27 cellular contexts compared by ENCODE assay signal in the genomic region with DNA sequence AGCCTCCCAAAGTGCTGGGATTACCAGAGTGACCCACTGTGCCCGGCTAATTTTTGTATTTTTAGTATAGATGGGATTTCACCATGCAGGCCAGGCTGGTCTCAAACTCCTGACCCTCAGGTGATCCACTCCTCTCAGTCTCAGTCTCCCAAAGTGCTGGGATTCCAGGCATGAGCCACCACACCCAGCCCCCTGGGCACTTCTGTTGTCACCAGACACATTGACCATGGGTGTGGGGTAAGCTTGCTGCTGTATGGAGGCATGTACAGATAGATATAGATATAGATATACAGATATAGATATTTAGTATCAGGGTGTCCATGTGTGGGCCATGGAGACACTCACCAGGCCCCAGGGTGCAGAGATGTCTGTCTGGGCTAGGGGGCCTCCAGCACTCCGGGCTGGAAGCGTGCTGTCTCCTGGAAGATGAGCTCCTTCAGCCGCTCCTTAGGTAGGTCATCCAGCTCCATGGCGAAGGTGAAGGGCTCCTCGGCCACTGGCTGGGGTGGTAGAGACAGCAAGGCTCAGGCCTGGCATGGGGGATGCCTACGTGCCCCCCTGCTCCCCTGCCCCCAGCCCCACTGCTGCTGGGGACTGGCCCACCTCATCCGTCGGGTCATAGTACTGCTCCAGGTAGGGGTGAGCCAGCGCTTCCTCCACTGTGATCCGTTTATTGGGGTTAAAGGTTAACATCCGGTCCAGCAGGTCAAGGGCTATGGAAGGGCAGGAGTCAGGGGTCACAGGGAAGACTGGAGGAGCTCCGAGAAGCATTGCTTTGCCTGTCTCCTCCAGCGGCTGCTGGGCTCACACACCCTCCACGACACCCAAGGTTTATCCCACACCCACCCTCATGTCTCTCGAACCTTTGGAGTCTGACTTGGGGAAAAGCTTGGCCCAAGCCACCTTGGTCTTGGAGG. TPM values are rescaled to one million over a fixed set of nuclear protein-coding genes. Genes with fewer than 3 reads are reported as not detected.
DNase-seq lines count a peak whose midpoint lies in the region; ATAC-seq, FAIRE-seq and TF ChIP-seq lines count a peak whose summit lies in the region.
"Had no signal": no experiment of that assay in that cellular context is flagged by ENCODE, and none has a peak within 500 bp of the region (broad histone marks: within the 10 kb centered on the region; RNA-seq: fewer than 3 reads in every experiment).

No MANE protein-coding gene starts in this region.

- no peak overlapping the region for H3K4ac ChIP-seq in trophoblast cell (ENCODE audit: low read depth, low read length)

- H3K4me3 ChIP-seq in duodenal mucosa (ENCODE audit: low read depth in 1 of 2, low read length in 2 of 2) (no peak overlapping the region), trophoblast cell (ENCODE audit: low read depth, low read length) (no peak overlapping the region)
- H3K4me3 ChIP-seq: BLaER1 treated with 17β-estradiol and CSF1 and Interleukin-3, amounts not matched to agents 10 nM and 100 nM; GM23248 had no signal

- no CpG with 5 or more reads among the region's 16 CpGs for WGBS in trophoblast cell (ENCODE audit: extremely low coverage, insufficient coverage, insufficient read length)

- H3K4me2 ChIP-seq in trophoblast cell (ENCODE audit: low read length): no peak overlapping the region
- H3K4me2 ChIP-seq: BLaER1 treated with 17β-estradiol and CSF1 and Interleukin-3, amounts not matched to agents 10 nM and 100 nM; SK-N-SH had no signal

- no peaks in the 10 kb centered on the region for H3K9me3 Mint-ChIP-seq in activated naive CD4-positive, alpha-beta T cell treated with anti-CD3 and anti-CD28 coated beads, Interleukin-2, amount 10 ng/mL, durations not matched to agents 7 days and 5 days
- no peaks in the 10 kb centered on the region for H3K9me3 Mint-ChIP-seq in activated CD8-positive, alpha-beta T cell treated with anti-CD3 and anti-CD28 coated beads, Interleukin-2, amount 10 ng/mL, durations not matched to agents 7 days and 5 days (ENCODE audit: insufficient read depth)
- H3K9me3 Mint-ChIP-seq: CD8-positive, alpha-beta memory T cell; IgD-negative memory B cell had no signal

- no peak for FAIRE-seq in D721Med (lab: Jason Lieb, UNC)
- FAIRE-seq: GM18507 had no signal

- peaks cover 32% of the 10 kb centered on the region for H3K36me3 Mint-ChIP-seq in activated naive CD4-positive, alpha-beta T cell treated with anti-CD3 and anti-CD28 coated beads, Interleukin-2, amount 10 ng/mL, durations not matched to agents 7 days and 5 days
- peaks cover 25% of the 10 kb centered on the region for H3K36me3 Mint-ChIP-seq in activated CD8-positive, alpha-beta T cell treated with anti-CD3 and anti-CD28 coated beads, Interleukin-2, amount 10 ng/mL, durations not matched to agents 7 days and 5 days (ENCODE audit: low read depth)

- H3K27ac ChIP-seq in duodenal mucosa (ENCODE audit: low read depth, low read length) (peak overlapping the region; percentile 30), trophoblast cell (ENCODE audit: low read depth, low read length) (no peak overlapping the region)
- H3K27ac ChIP-seq: 22Rv1; BLaER1 treated with 17β-estradiol and CSF1 and Interleukin-3, amounts not matched to agents 10 nM and 100 nM; GM23248 had no signal

- H3K9me3 ChIP-seq in duodenal mucosa (ENCODE audit: control insufficient read depth in 1 of 2, low read length in 2 of 2): no peaks in the 10 kb centered on the region
- no peaks in the 10 kb centered on the region for H3K9me3 ChIP-seq in trophoblast cell (ENCODE audit: insufficient read depth, low read depth, low read length)
- H3K9me3 ChIP-seq: BLaER1 treated with 17β-estradiol and CSF1 and Interleukin-3, amounts not matched to agents 10 nM and 100 nM; SK-N-SH had no signal

- peaks cover 24 to 36% of the 10 kb centered on the region in 2 donors for H3K36me3 ChIP-seq in duodenal mucosa (ENCODE audit: control insufficient read depth in 1 of 2, insufficient read depth in 2 of 2, low read length in 2 of 2)
- peaks cover 17 to 22% of the 10 kb centered on the region in 2 experiments for H3K36me3 ChIP-seq in trophoblast cell (ENCODE audit: control insufficient read depth in 1 of 2, insufficient read depth in 2 of 2, low read length in 2 of 2)

- H3K9ac ChIP-seq in duodenal mucosa (ENCODE audit: low read depth in 1 of 2, low read length in 2 of 2) (no peak overlapping the region), trophoblast cell (ENCODE audit: low read length) (no peak overlapping the region)
- H3K9ac ChIP-seq: BLaER1 treated with 17β-estradiol and CSF1 and Interleukin-3, amounts not matched to agents 10 nM and 100 nM; GM23248; SK-N-SH had no signal

- no peak overlapping the region for H2BK5ac ChIP-seq in trophoblast cell (ENCODE audit: low read depth, low read length, poor library complexity)

- POLR2A ChIA-PET in activated CD8-positive, alpha-beta T cell treated with anti-CD3 and anti-CD28 coated beads, Interleukin-2, amount 10 ng/mL, durations not matched to agents 7 days and 5 days (lab: Charles Lee): interaction anchor here (0.9 to 3.6 kb wide), 2 partner anchors 24 to 68 kb away, joined by 3 to 23 read pairs; a partner anchor contains a TSS

- H4K91ac ChIP-seq in trophoblast cell (ENCODE audit: low read depth, low read length): no peak overlapping the region

- TF ChIP-seq CTCF in D721Med (IDR thresholded peaks at IDR 0.05; ENCODE audit: insufficient read depth, missing control alignments): no peak

- no peak overlapping the region for H2AK5ac ChIP-seq in trophoblast cell (ENCODE audit: low read length)

- H3K27me3 ChIP-seq in duodenal mucosa (ENCODE audit: control insufficient read depth in 1 of 2, insufficient read depth in 2 of 2, low read length in 2 of 2): no peaks in the 10 kb centered on the region
- no peaks in the 10 kb centered on the region for H3K27me3 ChIP-seq in trophoblast cell (ENCODE audit: insufficient read depth, low read length)
- H3K27me3 ChIP-seq: BLaER1 treated with 17β-estradiol and CSF1 and Interleukin-3, amounts not matched to agents 10 nM and 100 nM had no signal

- peaks cover 59 to 80% of the 10 kb centered on the region in 2 donors for H3K4me1 ChIP-seq in duodenal mucosa (ENCODE audit: control insufficient read depth in 1 of 2, insufficient read depth in 2 of 2, low read length in 2 of 2)
- H3K4me1 ChIP-seq in trophoblast cell (ENCODE audit: control insufficient read depth in 1 of 2, insufficient read depth in 2 of 2, low read length in 2 of 2): peaks cover 7 to 10% of the 10 kb centered on the region in 2 experiments

- H3K14ac ChIP-seq in trophoblast cell (ENCODE audit: low read length): no peak overlapping the region

- H3K4me1 Mint-ChIP-seq in activated naive CD4-positive, alpha-beta T cell treated with anti-CD3 and anti-CD28 coated beads, Interleukin-2, amount 10 ng/mL, durations not matched to agents 7 days and 5 days: peaks cover 45% of the 10 kb centered on the region
- H3K4me1 Mint-ChIP-seq in activated CD8-positive, alpha-beta T cell treated with anti-CD3 and anti-CD28 coated beads, Interleukin-2, amount 10 ng/mL, durations not matched to agents 7 days and 5 days (ENCODE audit: low read depth): peaks cover 47% of the 10 kb centered on the region

- no peaks in the 10 kb centered on the region for H3K79me2 ChIP-seq in trophoblast cell (ENCODE audit: control insufficient read depth, insufficient read depth, low read length, poor library complexity)

- H4K8ac ChIP-seq in trophoblast cell (ENCODE audit: low read depth, low read length): no peak overlapping the region

- no peak overlapping the region for H4K12ac ChIP-seq in trophoblast cell (ENCODE audit: low read depth, low read length)

- no peak overlapping the region for H2BK120ac ChIP-seq in trophoblast cell (ENCODE audit: insufficient read depth, low read length, poor library complexity)

- CTCF ChIA-PET in activated naive CD4-positive, alpha-beta T cell treated with anti-CD3 and anti-CD28 coated beads, Interleukin-2, amount 10 ng/mL, durations not matched to agents 7 days and 5 days (lab: Charles Lee): no interaction called here
- CTCF ChIA-PET in activated CD8-positive, alpha-beta T cell treated with anti-CD3 and anti-CD28 coated beads, Interleukin-2, amount 10 ng/mL, durations not matched to agents 7 days and 5 days (lab: Charles Lee): interaction anchor here (0.9 to 2.0 kb wide), 4 partner anchors 18 to 293 kb away, joined by 3 to 4 read pairs (median 3); no protein-coding TSS in a partner anchor

- no peak overlapping the region for H3K4me3 Mint-ChIP-seq in activated naive CD4-positive, alpha-beta T cell treated with anti-CD3 and anti-CD28 coated beads, Interleukin-2, amount 10 ng/mL, durations not matched to agents 7 days and 5 days
- H3K4me3 Mint-ChIP-seq in activated CD8-positive, alpha-beta T cell treated with anti-CD3 and anti-CD28 coated beads, Interleukin-2, amount 10 ng/mL, durations not matched to agents 7 days and 5 days: no peak overlapping the region
- H3K4me3 Mint-ChIP-seq: IgD-negative memory B cell had no signal

- DNase-seq in activated naive CD4-positive, alpha-beta T cell treated with anti-CD3 and anti-CD28 coated beads, Interleukin-2, amount 10 ng/mL, durations not matched to agents 7 days and 5 days: no peak
- DNase-seq in activated naive CD4-positive, alpha-beta T cell treated with anti-CD3 and anti-CD28 coated beads, Interleukin-2, amount 50 U/mL, for 16 hours: no peak
- DNase-seq in trophoblast cell (peak; percentile 95), ureter (ENCODE audit: low spot score) (no peak), D721Med (ENCODE audit: insufficient read length, low spot score) (no peak)
- no peak for DNase-seq in activated CD4-positive, CD25-positive, alpha-beta regulatory T cell (lab: John Stamatoyannopoulos, UW)
- no peak for DNase-seq in activated CD8-positive, alpha-beta T cell treated with anti-CD3 and anti-CD28 coated beads, Interleukin-2, amount 10 ng/mL, durations not matched to agents 7 days and 5 days
- DNase-seq: ACHN; CD8-positive, alpha-beta memory T cell; DMS53; GDM1; GM23248; HCEC 1CT; Karpas-422; NCI-H1417; NCI-H1694 treated with DMSO at 0.1 percent for 48 hours; NCI-H2081 treated with DMSO at 0.1 percent for 48 hours; NCI-H2171 treated with DMSO at 0.1 percent for 48 hours; NCI-H446; NCI-H526; SHP77 treated with DMSO at 0.1 percent for 48 hours; SK-N-SH had no signal

- H3K23ac ChIP-seq in trophoblast cell (ENCODE audit: low read length): no peak overlapping the region

- no peak overlapping the region for H3K18ac ChIP-seq in trophoblast cell (ENCODE audit: low read length)

- no peak for ATAC-seq in activated CD8-positive, alpha-beta T cell treated with anti-CD3 and anti-CD28 coated beads, Interleukin-2, amount 10 ng/mL, durations not matched to agents 7 days and 5 days

- H3K27me3 Mint-ChIP-seq in activated naive CD4-positive, alpha-beta T cell treated with anti-CD3 and anti-CD28 coated beads, Interleukin-2, amount 10 ng/mL, durations not matched to agents 7 days and 5 days: no peaks in the 10 kb centered on the region
- H3K27me3 Mint-ChIP-seq in activated CD8-positive, alpha-beta T cell treated with anti-CD3 and anti-CD28 coated beads, Interleukin-2, amount 10 ng/mL, durations not matched to agents 7 days and 5 days (ENCODE audit: low read depth): no peaks in the 10 kb centered on the region
- H3K27me3 Mint-ChIP-seq: CD8-positive, alpha-beta memory T cell; IgD-negative memory B cell had no signal

- no peak overlapping the region for H2AFZ ChIP-seq in trophoblast cell (ENCODE audit: insufficient read depth, low read length, poor library complexity)
- H2AFZ ChIP-seq: GM23248 had no signal

- H3K79me1 ChIP-seq in trophoblast cell (ENCODE audit: low read length): no peaks in the 10 kb centered on the region

- no peak overlapping the region for H2BK12ac ChIP-seq in trophoblast cell (ENCODE audit: low read length)

- H3K27ac Mint-ChIP-seq in activated naive CD4-positive, alpha-beta T cell treated with anti-CD3 and anti-CD28 coated beads, Interleukin-2, amount 10 ng/mL, durations not matched to agents 7 days and 5 days: peak overlapping the region; percentile 37
- H3K27ac Mint-ChIP-seq in activated CD8-positive, alpha-beta T cell treated with anti-CD3 and anti-CD28 coated beads, Interleukin-2, amount 10 ng/mL, durations not matched to agents 7 days and 5 days: no peak overlapping the region
- H3K27ac Mint-ChIP-seq: IgD-negative memory B cell had no signal

RNA-seq across cellular contexts. Expression of a gene that starts 3.2 kb away (rescaled TPM):
- polyA plus RNA-seq in trophoblast cell (2013): 3.2 and 3.5 TPM in 2 replicates
- 53.1 TPM for total RNA-seq in ureter
- total RNA-seq in activated CD8-positive, alpha-beta T cell treated with anti-CD3 and anti-CD28 coated beads, Interleukin-2, amount 10 ng/mL, durations not matched to agents 7 days and 5 days: 10 to 100 TPM; 10.5 to 12.6 TPM
- polyA plus RNA-seq: CD8-positive, alpha-beta memory T cell; IgD-negative memory B cell had no signal

RNA-seq across cellular contexts. Expression of a gene that starts 6.5 kb away (rescaled TPM):
- polyA plus RNA-seq in trophoblast cell (2013): 64.9 and 67.4 TPM in 2 replicates
- total RNA-seq in ureter: 96.4 TPM
- 10 to 100 TPM; 83.5 to 93.7 TPM for total RNA-seq in activated CD8-positive, alpha-beta T cell treated with anti-CD3 and anti-CD28 coated beads, Interleukin-2, amount 10 ng/mL, durations not matched to agents 7 days and 5 days

RNA-seq across cellular contexts. Expression of a gene that starts 20.5 kb away (rescaled TPM):
- 47.2 and 47.3 TPM in 2 replicates for polyA plus RNA-seq in trophoblast cell (2013)
- total RNA-seq in ureter: 31.0 TPM
- 10 to 100 TPM; 29.4 to 34.5 TPM for total RNA-seq in activated CD8-positive, alpha-beta T cell treated with anti-CD3 and anti-CD28 coated beads, Interleukin-2, amount 10 ng/mL, durations not matched to agents 7 days and 5 days

RNA-seq across cellular contexts. Expression of a gene that starts 24.8 kb away (rescaled TPM):
- polyA plus RNA-seq in trophoblast cell (2013): 0.74 and 0.90 TPM in 2 replicates
- total RNA-seq in ureter: 8.9 TPM
- total RNA-seq in activated CD8-positive, alpha-beta T cell treated with anti-CD3 and anti-CD28 coated beads, Interleukin-2, amount 10 ng/mL, durations not matched to agents 7 days and 5 days: 1 to 10 TPM; 1.3 TPM
- polyA plus RNA-seq: CD8-positive, alpha-beta memory T cell; IgD-negative memory B cell had no signal

RNA-seq across cellular contexts. Expression of a gene that starts 40.8 kb away (rescaled TPM):
- 118 and 119 TPM in 2 replicates for polyA plus RNA-seq in trophoblast cell (2013)
- total RNA-seq in ureter: 88.9 TPM
- 100 to 1,000 TPM; 157 TPM for total RNA-seq in activated CD8-positive, alpha-beta T cell treated with anti-CD3 and anti-CD28 coated beads, Interleukin-2, amount 10 ng/mL, durations not matched to agents 7 days and 5 days

Comparison
In these comparisons a context has a peak if more than half of its experiments do, and no peak if none do; other contexts are left out.
1. DNase-seq: peak in trophoblast cell (2 of 2); none in activated naive CD4-positive, alpha-beta T cell treated with anti-CD3 and anti-CD28 coated beads, Interleukin-2, amount 10 ng/mL, durations not matched to agents 7 days and 5 days (single experiment), activated naive CD4-positive, alpha-beta T cell treated with anti-CD3 and anti-CD28 coated beads, Interleukin-2, amount 50 U/mL, for 16 hours (single experiment), ureter (single experiment), D721Med (single experiment), activated CD4-positive, CD25-positive, alpha-beta regulatory T cell (0 of 4) and activated CD8-positive, alpha-beta T cell treated with anti-CD3 and anti-CD28 coated beads, Interleukin-2, amount 10 ng/mL, durations not matched to agents 7 days and 5 days (single experiment).